ENCODE assay signal across 18 cellular contexts in the genomic region with DNA sequence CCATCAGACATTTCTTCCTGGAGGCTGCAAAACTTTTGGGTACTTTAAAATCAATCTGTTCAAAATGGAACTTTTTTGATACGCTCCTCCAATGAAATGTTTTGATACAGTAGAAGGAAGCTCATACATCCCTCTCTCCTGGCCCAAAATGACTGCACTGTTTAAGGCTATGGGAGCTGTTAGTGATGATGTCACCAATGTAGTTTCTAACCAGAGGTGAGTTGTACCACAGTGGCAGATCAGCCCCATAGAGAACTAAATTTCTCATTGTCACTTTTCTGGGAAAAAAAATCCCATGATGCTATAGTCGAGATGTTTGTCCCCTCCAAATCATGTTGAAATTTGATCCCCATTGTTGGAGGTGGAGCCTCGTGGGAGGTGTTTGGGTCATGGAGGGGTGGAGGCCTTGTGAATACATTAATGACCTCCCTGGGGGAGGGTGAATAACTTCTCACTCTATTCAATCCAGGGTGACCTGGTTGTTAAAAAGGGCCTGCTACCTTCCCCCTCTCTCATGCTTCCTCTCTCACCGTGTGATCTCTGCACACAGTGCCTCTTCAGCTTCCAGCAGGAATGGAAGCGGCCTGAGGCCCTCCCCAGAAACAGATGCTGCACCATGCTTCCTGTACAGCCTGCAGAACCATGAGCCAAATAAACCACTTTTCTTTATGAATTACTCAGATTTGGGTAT.
"Had no signal": no experiment of that assay in that cellular context is flagged by ENCODE, and none has a peak within 500 bp of the region (broad histone marks: within the 10 kb centered on the region; RNA-seq: fewer than 3 reads in every experiment).

No MANE protein-coding gene starts in this region.

- H3K4me1 ChIP-seq: tibial artery, upper lobe of left lung had no signal

- H3K36me3 ChIP-seq: neutrophil, tibial artery, upper lobe of left lung, vagina had no signal

- DNase-seq: effector memory CD8-positive, alpha-beta T cell; erythroblast; foreskin melanocyte; mammary epithelial cell; mucosa of descending colon; posterior cingulate gyrus; stimulated activated CD4-positive, alpha-beta T cell treated with anti-CD3 and anti-CD28 coated beads, Interleukin-4, amount 100 ng/mL, for 1 hour; stimulated activated CD8-positive, alpha-beta memory T cell treated with anti-CD3 and anti-CD28 coated beads, Interleukin-4, amount 100 ng/mL, for 48 hours; tibial artery; upper lobe of left lung had no signal

- H3K27me3 ChIP-seq: hepatocyte, neutrophil, tibial artery, upper lobe of left lung, vagina had no signal

- H3K9me3 ChIP-seq: mucosa of descending colon, neutrophil, tibial artery, upper lobe of left lung, vagina had no signal

- H3K4me3 ChIP-seq: hepatocyte, mucosa of descending colon, tibial artery, upper lobe of left lung, vagina had no signal

- H3K27ac ChIP-seq: hepatocyte, neutrophil, tibial artery, upper lobe of left lung, vagina had no signal

- H2AFZ ChIP-seq: hepatocyte had no signal

- H3K4me2 ChIP-seq: hepatocyte had no signal

- ATAC-seq: effector memory CD8-positive, alpha-beta T cell; left lobe of liver; mucosa of descending colon; naive thymus-derived CD8-positive, alpha-beta T cell; stimulated activated effector memory CD8-positive, alpha-beta T cell treated with anti-CD3 and anti-CD28 coated beads, Interleukin-12 subunit alpha, Interleukin-12 subunit beta, amount 100 ng/mL, for 72 hours had no signal

- FAIRE-seq: colon, islet of Langerhans had no signal

- H3K79me2 ChIP-seq: hepatocyte had no signal
